ENCODE assay signal across 1 cellular context in the genomic region with DNA sequence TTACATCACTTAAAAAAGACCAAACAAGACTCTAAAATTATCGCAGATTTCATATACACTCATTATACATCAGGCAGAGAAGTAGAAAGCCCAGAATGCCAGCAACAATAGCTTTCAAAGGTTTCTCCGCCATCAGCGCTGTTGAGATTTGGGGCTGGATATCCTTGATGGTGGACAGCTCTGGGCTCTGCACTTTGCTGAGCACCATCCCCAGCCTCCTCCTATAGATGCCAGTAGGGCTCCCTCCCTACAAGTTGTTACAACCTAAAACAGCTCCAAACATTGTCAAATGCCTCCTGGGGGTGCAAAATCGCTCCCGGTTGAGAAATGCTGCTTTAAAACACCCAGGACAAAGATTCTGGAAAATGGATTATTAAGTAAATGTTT.
TF ChIP-seq lines count a peak whose summit lies in the region.

No MANE protein-coding gene starts in this region.

TF ChIP-seq in IMR-90, 13 proteins besides CTCF, POLR2A, EP300 and RAD21 (continued from another document):
- TF ChIP-seq, protein P1, sequence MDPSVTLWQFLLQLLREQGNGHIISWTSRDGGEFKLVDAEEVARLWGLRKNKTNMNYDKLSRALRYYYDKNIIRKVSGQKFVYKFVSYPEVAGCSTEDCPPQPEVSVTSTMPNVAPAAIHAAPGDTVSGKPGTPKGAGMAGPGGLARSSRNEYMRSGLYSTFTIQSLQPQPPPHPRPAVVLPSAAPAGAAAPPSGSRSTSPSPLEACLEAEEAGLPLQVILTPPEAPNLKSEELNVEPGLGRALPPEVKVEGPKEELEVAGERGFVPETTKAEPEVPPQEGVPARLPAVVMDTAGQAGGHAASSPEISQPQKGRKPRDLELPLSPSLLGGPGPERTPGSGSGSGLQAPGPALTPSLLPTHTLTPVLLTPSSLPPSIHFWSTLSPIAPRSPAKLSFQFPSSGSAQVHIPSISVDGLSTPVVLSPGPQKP (IDR thresholded peaks at IDR 0.05; ENCODE audit: borderline replicate concordance, low read depth, low read length) = no peak
- TF ChIP-seq NFE2L2 (IDR thresholded peaks at IDR 0.05; ENCODE audit: low read depth, low read length) (no peak), SMC3 (IDR thresholded peaks at IDR 0.05; ENCODE audit: low read depth, low read length) (no peak), MAFK (IDR thresholded peaks at IDR 0.05; ENCODE audit: low read depth, low read length) (no peak), RCOR1 (IDR thresholded peaks at IDR 0.05; ENCODE audit: insufficient replicate concordance, low read length) (no peak), CEBPB (IDR thresholded peaks at IDR 0.05; ENCODE audit: low read depth, low read length) (no peak)
- TF ChIP-seq, protein P2, sequence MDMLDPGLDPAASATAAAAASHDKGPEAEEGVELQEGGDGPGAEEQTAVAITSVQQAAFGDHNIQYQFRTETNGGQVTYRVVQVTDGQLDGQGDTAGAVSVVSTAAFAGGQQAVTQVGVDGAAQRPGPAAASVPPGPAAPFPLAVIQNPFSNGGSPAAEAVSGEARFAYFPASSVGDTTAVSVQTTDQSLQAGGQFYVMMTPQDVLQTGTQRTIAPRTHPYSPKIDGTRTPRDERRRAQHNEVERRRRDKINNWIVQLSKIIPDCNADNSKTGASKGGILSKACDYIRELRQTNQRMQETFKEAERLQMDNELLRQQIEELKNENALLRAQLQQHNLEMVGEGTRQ (IDR thresholded peaks at IDR 0.05; ENCODE audit: low read depth, low read length) = no peak
TF ChIP-seq in IMR-90: peak in this region for 0.
